Comparison of ENCODE assay signal across 21 cellular contexts in genomic region chr22:25167834-25168601, GRCh38. TPM values are rescaled to one million over a fixed set of nuclear protein-coding genes. Genes with fewer than 3 reads are reported as not detected.
"Had no signal": no experiment of that assay in that cellular context is flagged by ENCODE, and none has a peak within 500 bp of the region (broad histone marks: within the 10 kb centered on the region; RNA-seq: fewer than 3 reads in every experiment).

No MANE protein-coding gene starts in this region.

- H3K9me3 ChIP-seq: esophagus muscularis mucosa, left ventricle myocardium inferior, prostate gland, uterus had no signal

- DNase-seq: activated CD4-positive, alpha-beta T cell treated with anti-CD3 and anti-CD28 coated beads for 1 hour; activated CD4-positive, alpha-beta T cell treated with anti-CD3 and anti-CD28 coated beads, Interleukin-2, amount 50 U/mL, for 4 hours; activated naive CD4-positive, alpha-beta T cell treated with anti-CD3 and anti-CD28 coated beads, Interleukin-2, amount 50 U/mL, for 16 hours; activated T-cell treated with anti-CD3 and anti-CD28 coated beads, Interleukin-2, amount 50 U/mL, for 24 hours; hippocampal formation; kidney; left ventricle myocardium inferior; nephron progenitor cell; stimulated activated CD4-positive, alpha-beta T cell treated with anti-CD3 and anti-CD28 coated beads, Interleukin-12 subunit alpha, Interleukin-12 subunit beta, amount 100 ng/mL, for 4 hours; stimulated activated CD4-positive, alpha-beta T cell treated with anti-CD3 and anti-CD28 coated beads, Interleukin-2, amount 100 ng/mL, for 24 hours; T-helper 1 cell; T1000; uterus had no signal

- H3K27me3 ChIP-seq: cardiac muscle cell, esophagus muscularis mucosa, uterus had no signal

- H3K4me3 Mint-ChIP-seq: activated T-cell treated with anti-CD3 and anti-CD28 coated beads, Interleukin-2, amount 50 U/mL, for 24 hours; nephron progenitor cell had no signal

- H3K9me3 Mint-ChIP-seq: activated T-cell treated with anti-CD3 and anti-CD28 coated beads, Interleukin-2, amount 50 U/mL, for 24 hours; nephron progenitor cell had no signal

- H3K36me3 ChIP-seq: left ventricle myocardium inferior, prostate gland, uterus had no signal

- H3K27ac ChIP-seq: cardiac muscle cell, esophagus muscularis mucosa, left ventricle myocardium inferior, prostate gland, uterus had no signal

- H3K27ac Mint-ChIP-seq: activated T-cell treated with anti-CD3 and anti-CD28 coated beads, Interleukin-2, amount 50 U/mL, for 24 hours; nephron progenitor cell had no signal

- H3K4me3 ChIP-seq: cardiac muscle cell, esophagus muscularis mucosa, left ventricle myocardium inferior, prostate gland, uterus had no signal

- H3K27me3 Mint-ChIP-seq: activated T-cell treated with anti-CD3 and anti-CD28 coated beads, Interleukin-2, amount 50 U/mL, for 24 hours had no signal

- H3K4me1 ChIP-seq: prostate gland, uterus had no signal

RNA-seq across cellular contexts. Expression of gene CRYBB3, which starts 31.6 kb away (rescaled TPM):
- total RNA-seq: cardiac muscle cell, esophagus muscularis mucosa, fibroblast of villous mesenchyme, kidney, left ventricle myocardium inferior, mesenteric fat pad, omental fat pad, sciatic nerve, uterus had no signal

RNA-seq across cellular contexts. Expression of gene CRYBB2, which starts 51.4 kb away (rescaled TPM):
- total RNA-seq: astrocyte, cardiac muscle cell, fibroblast of villous mesenchyme, kidney, left ventricle myocardium inferior, mesenteric fat pad, omental fat pad, sciatic nerve, uterus had no signal
- polyA plus RNA-seq: cardiac muscle cell had no signal
